Comparison of ENCODE assay signal across 1 cellular context in genomic region chr20:50929299-50930138, GRCh38.
TF ChIP-seq lines count a peak whose summit lies in the region.

No MANE protein-coding gene starts in this region.

TF ChIP-seq in K562, 482 proteins besides CTCF, POLR2A, EP300 and RAD21 (continued from another document and continues in another):
- no peak for TF ChIP-seq ZNF518B (CRISPR knock-in tag; IDR thresholded peaks at IDR 0.05)
- no peak for TF ChIP-seq MED1 (CRISPR knock-in tag; IDR thresholded peaks at IDR 0.05; ENCODE audit: borderline replicate concordance)
- TF ChIP-seq TSC22D4 (tag; IDR thresholded peaks at IDR 0.05), result no peak
- peak; percentile 62; the same call in 1 of the 2 replicates for TF ChIP-seq POLR2AphosphoS5 (IDR thresholded peaks at IDR 0.05; ENCODE audit: control insufficient read depth, insufficient read depth, low read depth, low read length)
- TF ChIP-seq HES1 (IDR thresholded peaks at IDR 0.05; ENCODE audit: low read depth), result no peak
- TF ChIP-seq MTA2 (IDR thresholded peaks at IDR 0.05; ENCODE audit: low read depth), result 0 out of 2 replicates have a peak, but pooled peaks have one; percentile 9
- peak; percentile 71 for TF ChIP-seq CHAMP1 (IDR thresholded peaks at IDR 0.05)
- TF ChIP-seq FOXJ2 (tag; IDR thresholded peaks at IDR 0.05), result no peak
- TF ChIP-seq PURB (CRISPR knock-in tag; IDR thresholded peaks at IDR 0.05; ENCODE audit: low read depth), result no peak
- TF ChIP-seq ZNF124 (CRISPR knock-in tag; IDR thresholded peaks at IDR 0.05), result no peak
- no peak; the same call in 1 of the 2 replicates for TF ChIP-seq ZBTB17 (CRISPR knock-in tag; IDR thresholded peaks at IDR 0.05)
- TF ChIP-seq THRB (CRISPR knock-in tag; conservative IDR thresholded peaks at IDR 0.05), result no peak
- TF ChIP-seq STAT5B (CRISPR knock-in tag; IDR thresholded peaks at IDR 0.05), result no peak
- TF ChIP-seq HNRNPUL1 (IDR thresholded peaks at IDR 0.05; ENCODE audit: low read length), result 0 out of 2 replicates have a peak, but pooled peaks have one; percentile 43
- no peak for TF ChIP-seq ZNF311 (CRISPR knock-in tag; IDR thresholded peaks at IDR 0.05)
- no peak for TF ChIP-seq CCNT2 (IDR thresholded peaks at IDR 0.05; ENCODE audit: borderline replicate concordance, extremely low read depth, insufficient read length, low read depth, low read length)
- no peak for TF ChIP-seq ZKSCAN8 (CRISPR knock-in tag; IDR thresholded peaks at IDR 0.05)
- TF ChIP-seq ZBTB40 (IDR thresholded peaks at IDR 0.05), result peak; percentile 51; the same call in 1 of the 2 replicates
- TF ChIP-seq ZBTB40 (CRISPR knock-in tag; IDR thresholded peaks at IDR 0.05), result no peak
- 0 out of 2 replicates have a peak, but pooled peaks have one; percentile 54 for TF ChIP-seq ERF (CRISPR knock-in tag; IDR thresholded peaks at IDR 0.05)
- no peak for TF ChIP-seq U2AF1 (optimal IDR thresholded peaks at IDR 0.05; ENCODE audit: low read depth, low read length)
- TF ChIP-seq SNRNP70 (optimal IDR thresholded peaks at IDR 0.05; ENCODE audit: low read depth, low read length), result no peak
- TF ChIP-seq ARID4B (CRISPR knock-in tag; IDR thresholded peaks at IDR 0.05), result no peak
- no peak for TF ChIP-seq ZNF197 (CRISPR knock-in tag; IDR thresholded peaks at IDR 0.05; ENCODE audit: low read depth)
- no peak for TF ChIP-seq SREBF1 (IDR thresholded peaks at IDR 0.05; ENCODE audit: borderline replicate concordance, low read depth, low read length)
- TF ChIP-seq KAT2B (IDR thresholded peaks at IDR 0.05; ENCODE audit: low read depth, low read length), result no peak
- no peak for TF ChIP-seq ZEB2 (IDR thresholded peaks at IDR 0.05)
- TF ChIP-seq POLR3A (IDR thresholded peaks at IDR 0.05; ENCODE audit: borderline replicate concordance, extremely low read depth, insufficient read depth, insufficient read length), result no peak
- TF ChIP-seq ZNF511 (CRISPR knock-in tag; IDR thresholded peaks at IDR 0.05), result 0 out of 2 replicates have a peak, but pooled peaks have one; percentile 28
- TF ChIP-seq CGGBP1 (CRISPR knock-in tag; IDR thresholded peaks at IDR 0.05), result no peak
- TF ChIP-seq PHF8 (IDR thresholded peaks at IDR 0.05; ENCODE audit: borderline replicate concordance, low read length), result no peak; the same call in 1 of the 2 replicates
- no peak for TF ChIP-seq PRPF4 (IDR thresholded peaks at IDR 0.05; ENCODE audit: insufficient read depth, low read depth, low read length, poor library complexity, severe bottlenecking)
- TF ChIP-seq HMG20B (CRISPR knock-in tag; IDR thresholded peaks at IDR 0.05), result no peak
